In genomic region chr10:119210633-119211032, GRCh38 we compare ENCODE assay signal across 10 cellular contexts. TPM values are rescaled to one million over a fixed set of nuclear protein-coding genes. Genes with fewer than 3 reads are reported as not detected.
DNase-seq lines count a peak whose midpoint lies in the region; ATAC-seq and TF ChIP-seq lines count a peak whose summit lies in the region.
"Had no signal": no experiment of that assay in that cellular context is flagged by ENCODE, and none has a peak within 500 bp of the region (broad histone marks: within the 10 kb centered on the region; RNA-seq: fewer than 3 reads in every experiment).

No MANE protein-coding gene starts in this region.

- no peaks in the 10 kb centered on the region for H3K36me3 ChIP-seq in hepatocyte (replicated peaks; ENCODE audit: insufficient read depth, low read depth)

- no peaks in the 10 kb centered on the region for H3K27me3 Mint-ChIP-seq in activated CD4-positive, alpha-beta T cell treated with anti-CD3 and anti-CD28 coated beads, Interleukin-2, amount 10 ng/mL, durations not matched to agents 7 days and 5 days
- no peaks in the 10 kb centered on the region for H3K27me3 Mint-ChIP-seq in T-helper 17 cell

- ATAC-seq in T-helper 17 cell (no peak), HG03159 (IDR thresholded peaks at IDR 0.05; ENCODE audit: unreplicated experiment) (no peak)
- ATAC-seq in stimulated activated effector memory CD8-positive, alpha-beta T cell treated with anti-CD3 and anti-CD28 coated beads, Interleukin-12 subunit alpha, Interleukin-12 subunit beta, amount 100 ng/mL, for 72 hours, result no peak

- CTCF ChIA-PET in activated CD4-positive, alpha-beta T cell treated with anti-CD3 and anti-CD28 coated beads, Interleukin-2, amount 10 ng/mL, durations not matched to agents 7 days and 5 days (lab: Charles Lee), result interaction anchor here (0.6 to 2.3 kb wide), 9 partner anchors 12 to 362 kb away, joined by 3 to 9 read pairs (median 4); no protein-coding TSS in a partner anchor

- H3K27ac Mint-ChIP-seq in activated CD4-positive, alpha-beta T cell treated with anti-CD3 and anti-CD28 coated beads, Interleukin-2, amount 10 ng/mL, durations not matched to agents 7 days and 5 days, result peak overlapping the region; percentile 94
- peak overlapping the region; percentile 94 for H3K27ac Mint-ChIP-seq in T-helper 17 cell
- peak overlapping the region; percentile 83 for H3K27ac Mint-ChIP-seq in stimulated activated effector memory CD8-positive, alpha-beta T cell treated with anti-CD3 and anti-CD28 coated beads, Interleukin-12 subunit alpha, Interleukin-12 subunit beta, amount 100 ng/mL, for 72 hours

- peaks cover 73% of the 10 kb centered on the region for H3K4me1 Mint-ChIP-seq in activated CD4-positive, alpha-beta T cell treated with anti-CD3 and anti-CD28 coated beads, Interleukin-2, amount 10 ng/mL, durations not matched to agents 7 days and 5 days
- H3K4me1 Mint-ChIP-seq in T-helper 17 cell, result peaks cover 43% of the 10 kb centered on the region
- peaks cover 48% of the 10 kb centered on the region for H3K4me1 Mint-ChIP-seq in stimulated activated effector memory CD8-positive, alpha-beta T cell treated with anti-CD3 and anti-CD28 coated beads, Interleukin-12 subunit alpha, Interleukin-12 subunit beta, amount 100 ng/mL, for 72 hours

- H2AFZ ChIP-seq in hepatocyte, result no peak overlapping the region

- H3K4me3 Mint-ChIP-seq in activated CD4-positive, alpha-beta T cell treated with anti-CD3 and anti-CD28 coated beads, Interleukin-2, amount 10 ng/mL, durations not matched to agents 7 days and 5 days, result no peak overlapping the region
- H3K4me3 Mint-ChIP-seq in T-helper 17 cell, result no peak overlapping the region
- H3K4me3 Mint-ChIP-seq in stimulated activated effector memory CD8-positive, alpha-beta T cell treated with anti-CD3 and anti-CD28 coated beads, Interleukin-12 subunit alpha, Interleukin-12 subunit beta, amount 100 ng/mL, for 72 hours, result peak overlapping the region; percentile 56

- TF ChIP-seq CTCF in hepatocyte (IDR thresholded peaks at IDR 0.05; ENCODE audit: poor library complexity) (no peak), GM10266 (IDR thresholded peaks at IDR 0.05; ENCODE audit: control insufficient read depth, insufficient read depth, low read depth, missing control alignments) (no peak)

- peak overlapping the region; percentile 83 for H3K4me2 ChIP-seq in hepatocyte

- H3K27me3 ChIP-seq in hepatocyte, result no peaks in the 10 kb centered on the region

- peaks cover 41% of the 10 kb centered on the region for H3K4me1 ChIP-seq in hepatocyte (ENCODE audit: insufficient read depth)

- H4K20me1 ChIP-seq in hepatocyte (ENCODE audit: insufficient read depth, poor library complexity, severe bottlenecking), result no peaks in the 10 kb centered on the region

- no peak for DNase-seq in activated CD4-positive, alpha-beta T cell treated with anti-CD3 and anti-CD28 coated beads, Interleukin-2, amount 10 ng/mL, durations not matched to agents 7 days and 5 days
- no peak for DNase-seq in activated CD4-positive, alpha-beta T cell treated with anti-CD3 and anti-CD28 coated beads, Interleukin-2, amount 50 U/mL, for 48 hours
- DNase-seq in T-helper 17 cell, result no peak
- DNase-seq in hepatocyte (ENCODE audit: low spot score), result no peak
- no peak for DNase-seq in stimulated activated effector memory CD8-positive, alpha-beta T cell treated with anti-CD3 and anti-CD28 coated beads, Interleukin-12 subunit alpha, Interleukin-12 subunit beta, amount 100 ng/mL, for 72 hours (ENCODE audit: low spot score in 2 of 2)
- DNase-seq in DMS153 treated with DMSO at 0.1 percent for 48 hours (lab: John Stamatoyannopoulos, UW; ENCODE audit: unreplicated experiment), result no peak
- no peak for DNase-seq in GM10266 (ENCODE audit: extremely low spot score)
- DNase-seq: NCI-H446 had no signal

- H3K36me3 Mint-ChIP-seq in activated CD4-positive, alpha-beta T cell treated with anti-CD3 and anti-CD28 coated beads, Interleukin-2, amount 10 ng/mL, durations not matched to agents 7 days and 5 days (ENCODE audit: low read depth), result peaks cover 17% of the 10 kb centered on the region
- H3K36me3 Mint-ChIP-seq in T-helper 17 cell (ENCODE audit: low read depth), result no peaks in the 10 kb centered on the region
- peaks cover 14% of the 10 kb centered on the region for H3K36me3 Mint-ChIP-seq in stimulated activated effector memory CD8-positive, alpha-beta T cell treated with anti-CD3 and anti-CD28 coated beads, Interleukin-12 subunit alpha, Interleukin-12 subunit beta, amount 100 ng/mL, for 72 hours

- H3K9me3 Mint-ChIP-seq in activated CD4-positive, alpha-beta T cell treated with anti-CD3 and anti-CD28 coated beads, Interleukin-2, amount 10 ng/mL, durations not matched to agents 7 days and 5 days, result no peaks in the 10 kb centered on the region
- H3K9me3 Mint-ChIP-seq in stimulated activated effector memory CD8-positive, alpha-beta T cell treated with anti-CD3 and anti-CD28 coated beads, Interleukin-12 subunit alpha, Interleukin-12 subunit beta, amount 100 ng/mL, for 72 hours, result no peaks in the 10 kb centered on the region
- H3K9me3 Mint-ChIP-seq: neural crest cell had no signal

- H3K27ac ChIP-seq in hepatocyte, result peak overlapping the region; percentile 92

- peaks cover 66% of the 10 kb centered on the region for H3K79me2 ChIP-seq in hepatocyte

- WGBS in hepatocyte (ENCODE audit: low lambda C conversion rate, missing lambda C conversion rate), result 63% methylated on average over 2 of the region's 2 CpGs

- H3K4me3 ChIP-seq in hepatocyte, result no peak overlapping the region

- no peaks in the 10 kb centered on the region for H3K9me2 ChIP-seq in hepatocyte (replicated peaks; ENCODE audit: insufficient read depth)

- H3K9me3 ChIP-seq in T-helper 17 cell (ENCODE audit: control insufficient read depth, low read length, poor library complexity, severe bottlenecking) (no peaks in the 10 kb centered on the region), hepatocyte (ENCODE audit: low read depth) (no peaks in the 10 kb centered on the region)

- POLR2A ChIA-PET in activated CD4-positive, alpha-beta T cell treated with anti-CD3 and anti-CD28 coated beads, Interleukin-2, amount 10 ng/mL, durations not matched to agents 7 days and 5 days (lab: Charles Lee), result no interaction called here

RNA-seq across cellular contexts. Expression of gene GRK5, which starts 3.3 kb away (rescaled TPM):
- total RNA-seq in activated CD4-positive, alpha-beta T cell treated with anti-CD3 and anti-CD28 coated beads, Interleukin-2, amount 10 ng/mL, durations not matched to agents 7 days and 5 days, result 10 to 100 TPM; 26.0 to 27.5 TPM
- total RNA-seq in T-helper 17 cell (10 to 100 TPM; 13.9 to 28.5 TPM), hepatocyte (19.9 and 20.5 TPM in 2 replicates)
- polyA plus RNA-seq in hepatocyte, result 7.6 and 8.7 TPM in 2 replicates

RNA-seq across cellular contexts. Expression of gene PRDX3, which starts 32.0 kb away (rescaled TPM):
- total RNA-seq in activated CD4-positive, alpha-beta T cell treated with anti-CD3 and anti-CD28 coated beads, Interleukin-2, amount 10 ng/mL, durations not matched to agents 7 days and 5 days, result 100 to 1,000 TPM; 121 to 122 TPM
- 10 to 100 TPM; 16.4 to 17.1 TPM for total RNA-seq in T-helper 17 cell
- total RNA-seq in hepatocyte, result 326 and 333 TPM in 2 replicates
- polyA plus RNA-seq in hepatocyte, result 282 and 294 TPM in 2 replicates

RNA-seq across cellular contexts. Expression of gene SFXN4, which starts 45.1 kb away (rescaled TPM):
- total RNA-seq in activated CD4-positive, alpha-beta T cell treated with anti-CD3 and anti-CD28 coated beads, Interleukin-2, amount 10 ng/mL, durations not matched to agents 7 days and 5 days, result 10 to 100 TPM; 19.0 to 20.1 TPM
- total RNA-seq in T-helper 17 cell (1 to 10 TPM; 8.3 to 9.5 TPM), hepatocyte (22.8 and 27.2 TPM in 2 replicates)
- 40.3 and 41.5 TPM in 2 replicates for polyA plus RNA-seq in hepatocyte

Comparison
In these comparisons a context has a peak if more than half of its experiments do, and no peak if none do; other contexts are left out.
1. RNA of gene PRDX3, which starts 32.0 kb away (total RNA-seq): 326 to 333 TPM in hepatocyte and 121 to 122 TPM in activated CD4-positive, alpha-beta T cell treated with anti-CD3 and anti-CD28 coated beads, Interleukin-2, amount 10 ng/mL, durations not matched to agents 7 days and 5 days; 16.4 to 17.1 TPM in T-helper 17 cell; every median in the first group is over 4 times any median in the second.
2. Peak in every context shown above with its lines, with median percentiles within 50 percentile points of each other: H3K27ac Mint-ChIP-seq.